ENCODE assay signal across 29 cellular contexts in genomic region chr11:134021326-134021725, GRCh38.
"Had no signal": no experiment of that assay in that cellular context is flagged by ENCODE, and none has a peak within 500 bp of the region (broad histone marks: within the 10 kb centered on the region; RNA-seq: fewer than 3 reads in every experiment).

No MANE protein-coding gene starts in this region.

- H3K27me3 ChIP-seq: body of pancreas, esophagus muscularis mucosa had no signal

- H3K27ac ChIP-seq: body of pancreas, breast epithelium, cardiac muscle cell, coronary artery, esophagus muscularis mucosa, foreskin keratinocyte, gastrocnemius medialis, WERI-Rb-1 had no signal

- H3K36me3 ChIP-seq: breast epithelium, cardiac muscle cell, esophagus muscularis mucosa, gastrocnemius medialis, WERI-Rb-1 had no signal

- DNase-seq: activated B cell treated with CpG ODN at 0.5 μM for 24 hours; activated CD4-positive, alpha-beta T cell treated with anti-CD3 and anti-CD28 coated beads for 48 hours; activated CD4-positive, alpha-beta T cell treated with anti-CD3 and anti-CD28 coated beads, Interleukin-2, amount 50 U/mL, for 1 hour; activated CD4-positive, alpha-beta T cell treated with anti-CD3 and anti-CD28 coated beads, Interleukin-2, amount 50 U/mL, for 48 hours; activated CD8-positive, alpha-beta memory T cell treated with anti-CD3 and anti-CD28 coated beads for 24 hours; activated CD8-positive, alpha-beta T cell treated with anti-CD3 and anti-CD28 coated beads for 36 hours; activated effector memory CD4-positive, alpha-beta T cell treated with Interleukin-2 at 50 U/mL for 16 hours; activated gamma-delta T cell treated with Interleukin-2 at 50 U/mL for 16 hours; activated naive CD4-positive, alpha-beta T cell treated with anti-CD3 and anti-CD28 coated beads, Interleukin-2, amount 50 U/mL, for 16 hours; activated naive CD4-positive, alpha-beta T cell treated with Interleukin-2 at 50 U/mL for 16 hours; activated T-cell treated with anti-CD3 and anti-CD28 coated beads, Interleukin-2, amount 50 U/mL, for 4 hours; amniotic stem cell; body of pancreas; effector CD4-positive, alpha-beta T cell; effector memory CD8-positive, alpha-beta T cell; erythroblast; foreskin keratinocyte; gastrocnemius medialis; glutamatergic neuron; T-helper 1 cell; T-helper 17 cell; T1000; WERI-Rb-1 had no signal

- H3K9me3 ChIP-seq: body of pancreas, breast epithelium, esophagus muscularis mucosa, gastrocnemius medialis had no signal

- ATAC-seq: activated CD4-positive, CD25-positive, alpha-beta regulatory T cell treated with anti-CD3 and anti-CD28 coated beads, Interleukin-2, amount 50 U/mL, for 24 hours; activated CD8-positive, alpha-beta T cell treated with anti-CD3 and anti-CD28 coated beads for 36 hours; activated T-cell treated with anti-CD3 and anti-CD28 coated beads, Interleukin-2, amount 50 U/mL, for 4 hours; activated T-helper 17 cell treated with anti-CD3 and anti-CD28 coated beads, Interleukin-2, amount 50 U/mL, for 72 hours; body of pancreas; effector memory CD8-positive, alpha-beta T cell; foreskin keratinocyte; gastrocnemius medialis; T-helper 17 cell had no signal

- H3K4me1 ChIP-seq: body of pancreas, breast epithelium, esophagus muscularis mucosa, gastrocnemius medialis had no signal

- H3K4me3 ChIP-seq: body of pancreas, breast epithelium, cardiac muscle cell, coronary artery, esophagus muscularis mucosa, gastrocnemius medialis had no signal
